15 cellular contexts compared by ENCODE assay signal in the genomic region with DNA sequence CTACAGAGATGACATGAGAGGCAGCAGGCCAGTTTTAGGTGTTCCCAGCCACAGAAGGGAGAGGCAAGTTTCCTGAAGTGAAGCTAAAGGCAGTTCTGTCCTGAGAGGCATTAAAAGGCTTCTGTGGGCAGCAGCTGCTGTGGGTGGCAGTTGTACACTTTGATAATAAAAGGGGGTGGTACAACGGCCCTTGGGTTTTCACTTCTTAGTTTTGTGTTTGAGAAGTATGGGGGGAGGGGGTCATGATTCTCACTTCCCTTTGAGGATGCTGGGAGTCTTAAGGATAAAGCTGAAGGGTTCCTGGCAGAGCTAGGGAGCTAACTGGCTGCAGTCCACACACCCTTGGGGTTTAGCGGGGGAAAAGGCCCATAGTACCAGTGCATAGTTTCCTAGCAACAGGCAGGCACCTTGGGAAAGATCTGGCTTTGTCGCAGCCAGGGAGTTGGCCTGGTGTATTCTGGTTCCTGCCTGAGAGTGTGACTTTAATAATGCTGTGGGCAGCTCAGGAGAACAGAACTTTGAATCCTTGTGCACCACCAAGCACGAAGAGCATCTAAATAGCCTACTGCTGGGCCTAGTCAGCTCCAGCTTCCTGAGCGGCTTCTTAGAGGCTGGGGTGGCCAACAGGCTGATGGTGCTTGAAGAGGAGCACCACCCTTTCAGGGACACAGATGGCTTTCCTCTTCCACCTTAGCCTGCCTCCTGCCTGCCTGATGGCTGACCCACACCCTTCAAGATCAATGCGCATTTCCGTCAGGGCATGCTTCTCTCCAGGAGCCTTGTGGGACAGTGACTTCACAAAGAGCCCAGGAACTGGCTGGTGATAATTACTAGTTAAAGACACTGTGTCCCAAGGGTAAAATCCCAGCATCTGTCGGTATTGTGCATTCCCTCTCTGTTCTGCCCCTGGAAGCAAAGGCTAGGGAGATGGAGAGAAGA. TPM values are rescaled to one million over a fixed set of nuclear protein-coding genes. Genes with fewer than 3 reads are reported as not detected.
DNase-seq lines count a peak whose midpoint lies in the region; ATAC-seq and TF ChIP-seq lines count a peak whose summit lies in the region.
"Had no signal": no experiment of that assay in that cellular context is flagged by ENCODE, and none has a peak within 500 bp of the region (broad histone marks: within the 10 kb centered on the region; RNA-seq: fewer than 3 reads in every experiment).

No MANE protein-coding gene starts in this region.

- ATAC-seq in natural killer cell, result no peak
- ATAC-seq: esophagus mucosa had no signal

- no peak overlapping the region for H2BK15ac ChIP-seq in H9 (ENCODE audit: low read depth, low read length)

- no peak overlapping the region for H3K4ac ChIP-seq in H9 (ENCODE audit: low read depth, low read length)

- TF ChIP-seq CTCF in H9 (conservative IDR thresholded peaks at IDR 0.05) (no peak), endodermal cell (conservative IDR thresholded peaks at IDR 0.05) (no peak), tibial artery (IDR thresholded peaks at IDR 0.05) (no peak), natural killer cell (IDR thresholded peaks at IDR 0.05) (no peak)

- no peak overlapping the region for H3K18ac ChIP-seq in H9 (ENCODE audit: insufficient read length, low read depth, low read length)

- H3K36me3 ChIP-seq in endodermal cell (ENCODE audit: control insufficient read depth, insufficient read depth, low read length), result no peaks in the 10 kb centered on the region
- no peaks in the 10 kb centered on the region for H3K36me3 ChIP-seq in tibial artery

- H3K9ac ChIP-seq in H9 (ENCODE audit: extremely low read depth, insufficient read length, low read length) (no peak overlapping the region), endodermal cell (ENCODE audit: extremely low read depth, low read length, poor library complexity, severe bottlenecking) (no peak overlapping the region)

- POLR2A ChIA-PET in activated CD4-positive, alpha-beta memory T cell treated with anti-CD3 and anti-CD28 coated beads for 36 hours (lab: Charles Lee), result no interaction called here

- H3K4me1 ChIP-seq in H9 (ENCODE audit: insufficient read depth, low read length) (peaks cover 3% of the 10 kb centered on the region; the same call in 1 of the 2 replicates), endodermal cell (ENCODE audit: control insufficient read depth, insufficient read depth, low read length) (no peaks in the 10 kb centered on the region), tibial artery (no peaks in the 10 kb centered on the region)

- no peak overlapping the region for H2BK5ac ChIP-seq in H9 (ENCODE audit: insufficient read length, low read length)

- no peak overlapping the region for H3K27ac ChIP-seq in H9 (ENCODE audit: insufficient read length, low read depth, low read length)
- H3K27ac ChIP-seq in endodermal cell (ENCODE audit: low read depth, low read length), result no peak overlapping the region
- no peak overlapping the region for H3K27ac ChIP-seq in tibial artery
- H3K27ac ChIP-seq: HL-60 had no signal

- no peak overlapping the region for H2AFZ ChIP-seq in H9 (ENCODE audit: low read length)

- no peak overlapping the region for H4K91ac ChIP-seq in H9 (ENCODE audit: insufficient read length, low read depth, low read length)

- H3K4me3 Mint-ChIP-seq in H9, result no peak overlapping the region
- H3K4me3 Mint-ChIP-seq in endodermal cell, result no peak overlapping the region
- no peak overlapping the region for H3K4me3 Mint-ChIP-seq in activated CD4-positive, alpha-beta memory T cell treated with anti-CD3 and anti-CD28 coated beads for 36 hours
- H3K4me3 Mint-ChIP-seq in natural killer cell, result no peak overlapping the region

- H2AK5ac ChIP-seq in H9 (ENCODE audit: insufficient read length, low read length), result no peak overlapping the region

- H2BK12ac ChIP-seq in H9 (ENCODE audit: insufficient read length, low read depth, low read length), result no peak overlapping the region

- no peaks in the 10 kb centered on the region; a peak in 3 of 7 replicates for H3K36me3 Mint-ChIP-seq in H9 (ENCODE audit: insufficient read depth in 1 of 3, low read depth in 3 of 3)
- no peaks in the 10 kb centered on the region for H3K36me3 Mint-ChIP-seq in endodermal cell (ENCODE audit: low read depth)
- no peaks in the 10 kb centered on the region for H3K36me3 Mint-ChIP-seq in activated CD4-positive, alpha-beta memory T cell treated with anti-CD3 and anti-CD28 coated beads for 36 hours
- H3K36me3 Mint-ChIP-seq in natural killer cell, result no peaks in the 10 kb centered on the region

- H3K23me2 ChIP-seq in H9 (ENCODE audit: insufficient read length, low read depth, low read length, poor library complexity, severe bottlenecking), result no peaks in the 10 kb centered on the region

- no peak overlapping the region for H2BK20ac ChIP-seq in H9 (ENCODE audit: low read depth, low read length, poor library complexity, severe bottlenecking)

- no peaks in the 10 kb centered on the region for H3K79me2 ChIP-seq in H9 (ENCODE audit: insufficient read depth, low read length)

- H3K9me3 ChIP-seq in H9 (ENCODE audit: control insufficient read depth, low read depth, low read length) (peaks cover 18% of the 10 kb centered on the region), endodermal cell (ENCODE audit: control insufficient read depth, low read length) (no peaks in the 10 kb centered on the region), tibial artery (no peaks in the 10 kb centered on the region)

- H3K56ac ChIP-seq in H9 (ENCODE audit: insufficient read length, low read depth, low read length), result no peak overlapping the region

- CTCF ChIA-PET in activated CD4-positive, alpha-beta memory T cell treated with anti-CD3 and anti-CD28 coated beads for 36 hours (lab: Charles Lee), result no interaction called here

- H4K5ac ChIP-seq in H9 (ENCODE audit: insufficient read length, low read depth, low read length), result no peak overlapping the region

- no peaks in the 10 kb centered on the region for H3K27me3 ChIP-seq in H9 (ENCODE audit: insufficient read depth, low read length)
- H3K27me3 ChIP-seq in endodermal cell (ENCODE audit: control insufficient read depth, insufficient read depth, low read length, poor library complexity, severe bottlenecking), result no peaks in the 10 kb centered on the region
- H3K27me3 ChIP-seq in tibial artery, result no peaks in the 10 kb centered on the region

- peaks cover 57 to 72% of the 10 kb centered on the region in 2 experiments for H3K9me3 Mint-ChIP-seq in H9
- peaks cover 31% of the 10 kb centered on the region for H3K9me3 Mint-ChIP-seq in endodermal cell
- H3K9me3 Mint-ChIP-seq in activated CD4-positive, alpha-beta memory T cell treated with anti-CD3 and anti-CD28 coated beads for 36 hours, result no peaks in the 10 kb centered on the region
- no peaks in the 10 kb centered on the region for H3K9me3 Mint-ChIP-seq in natural killer cell

- H3K14ac ChIP-seq in H9 (ENCODE audit: insufficient read depth, low read length), result no peak overlapping the region

- intact Hi-C loops in activated CD4-positive, alpha-beta memory T cell treated with anti-CD3 and anti-CD28 coated beads for 36 hours (cut with micrococcal nuclease), result no loop called here
- intact Hi-C loops in tibial artery (cut with DNase I; ENCODE audit: low total_unique reads), result no loop called here
- intact Hi-C loops in natural killer cell (cut with micrococcal nuclease), result no loop called here

- H3K4me1 Mint-ChIP-seq in H9, result peaks cover 15 to 20% of the 10 kb centered on the region in 2 experiments
- no peaks in the 10 kb centered on the region for H3K4me1 Mint-ChIP-seq in endodermal cell
- no peaks in the 10 kb centered on the region for H3K4me1 Mint-ChIP-seq in activated CD4-positive, alpha-beta memory T cell treated with anti-CD3 and anti-CD28 coated beads for 36 hours (ENCODE audit: low read depth)
- no peaks in the 10 kb centered on the region for H3K4me1 Mint-ChIP-seq in natural killer cell

- no peak overlapping the region for H3K4me3 ChIP-seq in endodermal cell (ENCODE audit: low read length)
- no peak overlapping the region for H3K4me3 ChIP-seq in tibial artery

- no peak overlapping the region for H2BK120ac ChIP-seq in H9 (ENCODE audit: low read depth, low read length, poor library complexity, severe bottlenecking)

- no peaks in the 10 kb centered on the region for H3K79me1 ChIP-seq in H9 (ENCODE audit: insufficient read depth, low read depth, low read length, poor library complexity, severe bottlenecking)

- H3K27me3 Mint-ChIP-seq in H9 (ENCODE audit: low read depth), result peaks cover 4% of the 10 kb centered on the region; the same call in 1 of the 2 replicates
- H3K27me3 Mint-ChIP-seq in endodermal cell (ENCODE audit: insufficient read depth), result no peaks in the 10 kb centered on the region
- no peaks in the 10 kb centered on the region for H3K27me3 Mint-ChIP-seq in activated CD4-positive, alpha-beta memory T cell treated with anti-CD3 and anti-CD28 coated beads for 36 hours
- no peaks in the 10 kb centered on the region for H3K27me3 Mint-ChIP-seq in natural killer cell (ENCODE audit: low read depth in 2 of 2)

- no peak overlapping the region for H3K23ac ChIP-seq in H9 (ENCODE audit: insufficient read length, low read depth, low read length)

- no peak overlapping the region for H3T11ph ChIP-seq in H9 (ENCODE audit: low read length)

- peak overlapping the region in 1 of 3 experiments; percentile 89; a peak in 2 of 7 replicates for H3K27ac Mint-ChIP-seq in H9
- H3K27ac Mint-ChIP-seq in endodermal cell, result no peak overlapping the region
- H3K27ac Mint-ChIP-seq in activated CD4-positive, alpha-beta memory T cell treated with anti-CD3 and anti-CD28 coated beads for 36 hours, result no peak overlapping the region
- no peak overlapping the region for H3K27ac Mint-ChIP-seq in natural killer cell

- WGBS in H9 (ENCODE audit: extremely low coverage, insufficient read length, low lambda C conversion rate), result no CpG with 5 or more reads among the region's 8 CpGs
- WGBS in endodermal cell (ENCODE audit: insufficient coverage in 1 of 2, insufficient read length in 1 of 2), 2 experiments, result 76% methylated on average over 8 of the region's 8 CpGs; no CpG with 5 or more reads in 1 of the 2 experiments

- no peaks in the 10 kb centered on the region for H4K20me1 ChIP-seq in H9 (ENCODE audit: control insufficient read depth, insufficient read depth, insufficient read length)

- H3K4me2 ChIP-seq in H9 (ENCODE audit: insufficient read depth, insufficient read length, low read length), result no peak overlapping the region

- DNase-seq in CD1c-positive myeloid dendritic cell (ENCODE audit: extremely low spot score) (peak; percentile 80), H9 (peak; percentile 55), NOMO-1 treated with dmso at 0.1 percent for 144 hours (lab: John Stamatoyannopoulos, UW; ENCODE audit: unreplicated experiment) (peak; percentile 60), endodermal cell (peak; percentile 57), NCI-H526 (lab: John Stamatoyannopoulos, UW) (no peak), tibial artery (no peak), natural killer cell (no peak)
- no peak for DNase-seq in activated CD4-positive, alpha-beta memory T cell treated with anti-CD3 and anti-CD28 coated beads for 36 hours
- DNase-seq: EL; NCI-H510A treated with DMSO at 0.1 percent for 48 hours; stimulated activated CD4-positive, alpha-beta T cell treated with anti-CD3 and anti-CD28 coated beads, Interleukin-1b, Interleukin-23, amount 100 ng/mL, for 48 hours; stimulated activated naive CD4-positive, alpha-beta T cell treated with Interleukin-2 at 50 U/mL for 16 hours had no signal

- H4K8ac ChIP-seq in H9 (replicated peaks; ENCODE audit: insufficient read length, low read depth, low read length), result no peak overlapping the region

RNA-seq across cellular contexts. Expression of gene ZBTB33, which starts 12.4 kb away (rescaled TPM):
- total RNA-seq in H9 (2021), result 18.1 and 18.7 TPM in 2 replicates
- 10 to 100 TPM; 19.0 to 19.2 TPM for total RNA-seq in endodermal cell
- polyA plus RNA-seq in endodermal cell (2013, experiment 1 of 2), result 22.9 TPM
- 23.1 TPM for polyA plus RNA-seq in endodermal cell (2013, experiment 2 of 2)
- 10 to 100 TPM; 13.6 to 14.0 TPM for total RNA-seq in activated CD4-positive, alpha-beta memory T cell treated with anti-CD3 and anti-CD28 coated beads for 36 hours
- 10 to 100 TPM; 28.6 to 33.3 (median 29.2) TPM for total RNA-seq in natural killer cell

RNA-seq across cellular contexts. Expression of gene TMEM255A, which starts 48.2 kb away (rescaled TPM):
- total RNA-seq in H9 (2021), result 0.20 and 0.77 TPM in 2 replicates
- under 1 TPM; 0.22 to 0.35 TPM for total RNA-seq in endodermal cell
- 5.9 TPM for polyA plus RNA-seq in endodermal cell (2013, experiment 1 of 2)
- 5.4 TPM for polyA plus RNA-seq in endodermal cell (2013, experiment 2 of 2)
- total RNA-seq in activated CD4-positive, alpha-beta memory T cell treated with anti-CD3 and anti-CD28 coated beads for 36 hours, result not detected
- total RNA-seq in natural killer cell, result 1 to 10 TPM in 2 of 3 donors, under 1 TPM in 1; 0.66 to 1.5 (median 1.4) TPM
- total RNA-seq: pulmonary artery endothelial cell had no signal

Comparison
In these comparisons a context has a peak if more than half of its experiments do, and no peak if none do; other contexts are left out.
1. DNase-seq: peak in CD1c-positive myeloid dendritic cell (single experiment), H9 (single experiment), NOMO-1 treated with dmso at 0.1 percent for 144 hours (single experiment) and endodermal cell (single experiment); none in activated CD4-positive, alpha-beta memory T cell treated with anti-CD3 and anti-CD28 coated beads for 36 hours (single experiment), NCI-H526 (0 of 2), tibial artery (0 of 2) and natural killer cell (single experiment).